Comparison of ENCODE assay signal across 1 cellular context in the genomic region with DNA sequence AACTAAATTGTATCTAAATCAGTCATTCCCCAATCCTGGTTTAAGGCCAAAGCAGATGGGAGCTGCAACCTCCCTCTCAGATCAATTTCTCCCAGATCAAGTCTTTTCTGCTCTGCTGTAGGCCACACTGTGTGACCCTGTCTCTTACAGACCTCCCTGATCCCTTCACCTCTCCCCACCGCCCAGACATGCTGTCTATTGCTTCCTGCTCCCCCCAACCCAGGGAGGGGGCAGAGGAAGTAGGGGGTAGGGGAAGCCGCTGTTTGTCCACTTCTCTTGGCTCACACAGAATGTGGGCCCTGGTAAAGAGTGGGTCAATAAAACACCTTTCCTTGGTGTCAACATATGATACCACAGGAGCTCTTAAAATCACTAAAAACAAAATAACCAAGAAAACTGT.
TF ChIP-seq lines count a peak whose summit lies in the region.

No MANE protein-coding gene starts in this region.

TF ChIP-seq in HepG2, 621 proteins besides CTCF, POLR2A, EP300 and RAD21 (continued from another document):
- TF ChIP-seq, protein P1, sequence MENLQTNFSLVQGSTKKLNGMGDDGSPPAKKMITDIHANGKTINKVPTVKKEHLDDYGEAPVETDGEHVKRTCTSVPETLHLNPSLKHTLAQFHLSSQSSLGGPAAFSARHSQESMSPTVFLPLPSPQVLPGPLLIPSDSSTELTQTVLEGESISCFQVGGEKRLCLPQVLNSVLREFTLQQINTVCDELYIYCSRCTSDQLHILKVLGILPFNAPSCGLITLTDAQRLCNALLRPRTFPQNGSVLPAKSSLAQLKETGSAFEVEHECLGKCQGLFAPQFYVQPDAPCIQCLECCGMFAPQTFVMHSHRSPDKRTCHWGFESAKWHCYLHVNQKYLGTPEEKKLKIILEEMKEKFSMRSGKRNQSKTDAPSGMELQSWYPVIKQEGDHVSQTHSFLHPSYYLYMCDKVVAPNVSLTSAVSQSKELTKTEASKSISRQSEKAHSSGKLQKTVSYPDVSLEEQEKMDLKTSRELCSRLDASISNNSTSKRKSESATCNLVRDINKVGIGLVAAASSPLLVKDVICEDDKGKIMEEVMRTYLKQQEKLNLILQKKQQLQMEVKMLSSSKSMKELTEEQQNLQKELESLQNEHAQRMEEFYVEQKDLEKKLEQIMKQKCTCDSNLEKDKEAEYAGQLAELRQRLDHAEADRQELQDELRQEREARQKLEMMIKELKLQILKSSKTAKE (CRISPR knock-in tag; IDR thresholded peaks at IDR 0.05; ENCODE audit: borderline replicate concordance): peak; percentile 37; the same call in 1 of the 2 replicates
- TF ChIP-seq, protein P2, sequence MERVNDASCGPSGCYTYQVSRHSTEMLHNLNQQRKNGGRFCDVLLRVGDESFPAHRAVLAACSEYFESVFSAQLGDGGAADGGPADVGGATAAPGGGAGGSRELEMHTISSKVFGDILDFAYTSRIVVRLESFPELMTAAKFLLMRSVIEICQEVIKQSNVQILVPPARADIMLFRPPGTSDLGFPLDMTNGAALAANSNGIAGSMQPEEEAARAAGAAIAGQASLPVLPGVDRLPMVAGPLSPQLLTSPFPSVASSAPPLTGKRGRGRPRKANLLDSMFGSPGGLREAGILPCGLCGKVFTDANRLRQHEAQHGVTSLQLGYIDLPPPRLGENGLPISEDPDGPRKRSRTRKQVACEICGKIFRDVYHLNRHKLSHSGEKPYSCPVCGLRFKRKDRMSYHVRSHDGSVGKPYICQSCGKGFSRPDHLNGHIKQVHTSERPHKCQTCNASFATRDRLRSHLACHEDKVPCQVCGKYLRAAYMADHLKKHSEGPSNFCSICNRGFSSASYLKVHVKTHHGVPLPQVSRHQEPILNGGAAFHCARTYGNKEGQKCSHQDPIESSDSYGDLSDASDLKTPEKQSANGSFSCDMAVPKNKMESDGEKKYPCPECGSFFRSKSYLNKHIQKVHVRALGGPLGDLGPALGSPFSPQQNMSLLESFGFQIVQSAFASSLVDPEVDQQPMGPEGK (CRISPR knock-in tag; IDR thresholded peaks at IDR 0.05): peak; percentile 65; the same call in 1 of the 2 replicates
